ENCODE assay signal across 23 cellular contexts in genomic region chr16:47538472-47538871, GRCh38.
"Had no signal": no experiment of that assay in that cellular context is flagged by ENCODE, and none has a peak within 500 bp of the region (broad histone marks: within the 10 kb centered on the region; RNA-seq: fewer than 3 reads in every experiment).

No MANE protein-coding gene starts in this region.

- H3K27ac ChIP-seq: cardiac muscle cell, foreskin keratinocyte, sigmoid colon, stomach, suprapubic skin, tibial nerve, uterus had no signal

- DNase-seq: activated CD4-positive, alpha-beta memory T cell treated with anti-CD3 and anti-CD28 coated beads, Interleukin-2, amount 10 ng/mL, durations not matched to agents 7 days and 5 days; activated effector memory CD4-positive, alpha-beta T cell treated with Interleukin-2 at 50 U/mL for 16 hours; activated naive CD4-positive, alpha-beta T cell treated with anti-CD3 and anti-CD28 coated beads for 36 hours; activated naive CD8-positive, alpha-beta T cell treated with anti-CD3 and anti-CD28 coated beads, Interleukin-2, amount 50 U/mL, for 24 hours; activated T-cell treated with anti-CD3 and anti-CD28 coated beads, Interleukin-2, amount 50 U/mL, for 72 hours; cortex of kidney; foreskin keratinocyte; immature natural killer cell; naive thymus-derived CD4-positive, alpha-beta T cell; sigmoid colon; stimulated activated CD4-positive, alpha-beta T cell treated with anti-CD3 and anti-CD28 coated beads, Interleukin-15, amount 100 ng/mL, for 24 hours; stomach; T-helper 9 cell; uterus had no signal

- H3K27me3 Mint-ChIP-seq: activated CD4-positive, alpha-beta memory T cell treated with anti-CD3 and anti-CD28 coated beads, Interleukin-2, amount 10 ng/mL, durations not matched to agents 7 days and 5 days; activated naive CD8-positive, alpha-beta T cell treated with anti-CD3 and anti-CD28 coated beads, Interleukin-2, amount 50 U/mL, for 24 hours; naive thymus-derived CD4-positive, alpha-beta T cell; stimulated activated memory B cell treated with anti-CD40 and anti-IgM and Interleukin-4, amounts not matched to agents 10 μg/mL and 1 μg/mL and 100 μg/mL, for 72 hours had no signal

- H3K4me3 ChIP-seq: cardiac muscle cell, lung, sigmoid colon, smooth muscle cell, stomach, suprapubic skin, tibial nerve, uterus had no signal

- H3K27me3 ChIP-seq: cardiac muscle cell, foreskin keratinocyte, sigmoid colon, stomach, suprapubic skin, tibial nerve, uterus had no signal

- H3K27ac Mint-ChIP-seq: activated CD4-positive, alpha-beta memory T cell treated with anti-CD3 and anti-CD28 coated beads, Interleukin-2, amount 10 ng/mL, durations not matched to agents 7 days and 5 days; activated naive CD4-positive, alpha-beta T cell treated with anti-CD3 and anti-CD28 coated beads for 36 hours; activated naive CD8-positive, alpha-beta T cell treated with anti-CD3 and anti-CD28 coated beads, Interleukin-2, amount 50 U/mL, for 24 hours; activated T-cell treated with anti-CD3 and anti-CD28 coated beads, Interleukin-2, amount 50 U/mL, for 72 hours; WTC11 had no signal

- H3K4me1 ChIP-seq: foreskin keratinocyte, sigmoid colon, stomach, suprapubic skin, tibial nerve, uterus had no signal

- H3K4me1 Mint-ChIP-seq: activated naive CD8-positive, alpha-beta T cell treated with anti-CD3 and anti-CD28 coated beads, Interleukin-2, amount 50 U/mL, for 24 hours had no signal

- H3K4me2 ChIP-seq: smooth muscle cell had no signal

- H3K4me3 Mint-ChIP-seq: activated CD4-positive, alpha-beta memory T cell treated with anti-CD3 and anti-CD28 coated beads, Interleukin-2, amount 10 ng/mL, durations not matched to agents 7 days and 5 days; activated naive CD4-positive, alpha-beta T cell treated with anti-CD3 and anti-CD28 coated beads for 36 hours; activated naive CD8-positive, alpha-beta T cell treated with anti-CD3 and anti-CD28 coated beads, Interleukin-2, amount 50 U/mL, for 24 hours; activated T-cell treated with anti-CD3 and anti-CD28 coated beads, Interleukin-2, amount 50 U/mL, for 72 hours; immature natural killer cell; naive thymus-derived CD4-positive, alpha-beta T cell; neural crest cell; stimulated activated memory B cell treated with anti-CD40 and anti-IgM and Interleukin-4, amounts not matched to agents 10 μg/mL and 1 μg/mL and 100 μg/mL, for 72 hours; WTC11 had no signal

- ATAC-seq: activated naive CD8-positive, alpha-beta T cell treated with anti-CD3 and anti-CD28 coated beads, Interleukin-2, amount 50 U/mL, for 24 hours; activated T-cell treated with anti-CD3 and anti-CD28 coated beads, Interleukin-2, amount 50 U/mL, for 72 hours; foreskin keratinocyte; left lobe of liver; naive thymus-derived CD4-positive, alpha-beta T cell; stimulated activated memory B cell treated with anti-CD40 and anti-IgM and Interleukin-4, amounts not matched to agents 10 μg/mL and 1 μg/mL and 100 μg/mL, for 72 hours; WTC11 had no signal
